8 cellular contexts compared by ENCODE assay signal in genomic region chr1:17236779-17237601, GRCh38. TPM values are rescaled to one million over a fixed set of nuclear protein-coding genes. Genes with fewer than 3 reads are reported as not detected.
DNase-seq lines count a peak whose midpoint lies in the region; ATAC-seq and TF ChIP-seq lines count a peak whose summit lies in the region.

No MANE protein-coding gene starts in this region.

- CTCF ChIA-PET in HEK293 (lab: Yijun Ruan, JAX) = interaction anchor here (0.5 to 11.3 kb wide), 44 partner anchors 9 to 621 kb away, joined by 3 to 281 read pairs (median 3); partner anchors contain the start of genes PADI2 and PADI3
- CTCF ChIA-PET in activated CD8-positive, alpha-beta T cell treated with anti-CD3 and anti-CD28 coated beads for 36 hours (lab: Charles Lee) = interaction anchor here (0.6 to 6.1 kb wide), 22 partner anchors 8 to 282 kb away, joined by 3 to 163 read pairs (median 3); partner anchors contain the start of gene PADI2

- no peaks in the 10 kb centered on the region for H3K36me3 ChIP-seq in HEK293 (ENCODE audit: control insufficient read depth in 2 of 2, insufficient read depth in 1 of 2, low read length in 2 of 2)

- peak; percentile 72 for TF ChIP-seq CTCF in C4-2B (conservative IDR thresholded peaks at IDR 0.05)
- peak; percentile 95 for TF ChIP-seq CTCF in HEK293 (tag by site-specific recombination; IDR thresholded peaks at IDR 0.05)
- peak; percentile 88 for TF ChIP-seq CTCF in activated CD8-positive, alpha-beta T cell treated with anti-CD3 and anti-CD28 coated beads for 36 hours (IDR thresholded peaks at IDR 0.05)

- H3K4me1 ChIP-seq in HEK293 (ENCODE audit: control insufficient read depth, insufficient read depth, low read length) = peaks cover 14% of the 10 kb centered on the region

- no peaks in the 10 kb centered on the region for H3K9me3 ChIP-seq in HEK293 (ENCODE audit: control insufficient read depth, insufficient read depth, low read depth, low read length)

- H3K4me1 Mint-ChIP-seq in activated CD8-positive, alpha-beta T cell treated with anti-CD3 and anti-CD28 coated beads for 36 hours (ENCODE audit: low read depth) = no peaks in the 10 kb centered on the region
- no peaks in the 10 kb centered on the region for H3K4me1 Mint-ChIP-seq in memory B cell

- POLR2A ChIA-PET in HEK293 (lab: Yijun Ruan, JAX) = interaction anchor here (1.2 to 1.7 kb wide), 2 partner anchors 109 to 112 kb away, joined by 4 to 5 read pairs; no protein-coding TSS in a partner anchor
- POLR2A ChIA-PET in activated CD8-positive, alpha-beta T cell treated with anti-CD3 and anti-CD28 coated beads for 36 hours (lab: Charles Lee) = interaction anchor here (1.6 kb wide), 1 partner anchor 111 kb away, joined by 6 read pairs; no protein-coding TSS in a partner anchor

- intact Hi-C loops in activated CD8-positive, alpha-beta T cell treated with anti-CD3 and anti-CD28 coated beads for 36 hours (cut with micrococcal nuclease) = loop anchor here (1.0 kb wide), 1 partner anchor 112 kb away; no protein-coding TSS in a partner anchor

- no peak overlapping the region for H3K4me3 Mint-ChIP-seq in activated CD8-positive, alpha-beta T cell treated with anti-CD3 and anti-CD28 coated beads for 36 hours
- H3K4me3 Mint-ChIP-seq in memory B cell = no peak overlapping the region

- DNase-seq in NCI-H82 (lab: John Stamatoyannopoulos, UW) = peak; percentile 93
- peak; percentile 94 for DNase-seq in activated CD8-positive, alpha-beta T cell treated with anti-CD3 and anti-CD28 coated beads for 36 hours
- DNase-seq in effector CD8-positive, alpha-beta T cell (lab: John Stamatoyannopoulos, UW) = peak; percentile 86
- peak; percentile 88 to 97 for DNase-seq in memory B cell (ENCODE audit: low spot score in 2 of 2)
- peak; percentile 37 to 66 for DNase-seq in stimulated activated CD8-positive, alpha-beta memory T cell treated with anti-CD3 and anti-CD28 coated beads, Interleukin-15, amount 100 ng/mL, for 4 hours (ENCODE audit: low read depth in 2 of 2)

- no peaks in the 10 kb centered on the region for H3K36me3 Mint-ChIP-seq in activated CD8-positive, alpha-beta T cell treated with anti-CD3 and anti-CD28 coated beads for 36 hours (ENCODE audit: low read depth)
- H3K36me3 Mint-ChIP-seq in memory B cell = no peaks in the 10 kb centered on the region

- H3K27ac ChIP-seq in C4-2B (no peak overlapping the region), HEK293 (ENCODE audit: extremely low read depth, low read depth, low read length) (no peak overlapping the region)

- no peak overlapping the region for H3K27ac Mint-ChIP-seq in activated CD8-positive, alpha-beta T cell treated with anti-CD3 and anti-CD28 coated beads for 36 hours
- H3K27ac Mint-ChIP-seq in memory B cell = no peak overlapping the region

- no peak overlapping the region for H3K4me3 ChIP-seq in HEK293 (ENCODE audit: low read depth, low read length)

- no peaks in the 10 kb centered on the region for H3K9me3 Mint-ChIP-seq in activated CD8-positive, alpha-beta T cell treated with anti-CD3 and anti-CD28 coated beads for 36 hours
- no peaks in the 10 kb centered on the region for H3K9me3 Mint-ChIP-seq in memory B cell

- H3K27me3 Mint-ChIP-seq in activated CD8-positive, alpha-beta T cell treated with anti-CD3 and anti-CD28 coated beads for 36 hours = no peaks in the 10 kb centered on the region
- peaks cover 4% of the 10 kb centered on the region for H3K27me3 Mint-ChIP-seq in memory B cell

- ATAC-seq in activated CD8-positive, alpha-beta T cell treated with anti-CD3 and anti-CD28 coated beads for 36 hours = peak; percentile 87
- peak; percentile 95 for ATAC-seq in memory B cell (ENCODE audit: low read depth)
- no peak for ATAC-seq in HG02759 (IDR thresholded peaks at IDR 0.05; ENCODE audit: unreplicated experiment)

TF ChIP-seq in HEK293, 187 proteins besides CTCF, POLR2A, EP300 and RAD21 (continues in another document):
- peak; percentile 50 for TF ChIP-seq HIC1 (tag by site-specific recombination; IDR thresholded peaks at IDR 0.05)
- TF ChIP-seq, protein P1, sequence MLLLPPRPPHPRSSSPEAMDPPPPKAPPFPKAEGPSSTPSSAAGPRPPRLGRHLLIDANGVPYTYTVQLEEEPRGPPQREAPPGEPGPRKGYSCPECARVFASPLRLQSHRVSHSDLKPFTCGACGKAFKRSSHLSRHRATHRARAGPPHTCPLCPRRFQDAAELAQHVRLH (tag by site-specific recombination; IDR thresholded peaks at IDR 0.05) = peak; percentile 97
- TF ChIP-seq ZNF248 (tag by site-specific recombination; IDR thresholded peaks at IDR 0.05) = no peak
- peak; percentile 95; the same call in 1 of the 2 replicates for TF ChIP-seq ZSCAN30 (tag by site-specific recombination; IDR thresholded peaks at IDR 0.05)
- peak; percentile 17; the same call in 1 of the 2 replicates for TF ChIP-seq PRDM1 (tag by site-specific recombination; IDR thresholded peaks at IDR 0.05)
- TF ChIP-seq ZFP37 (tag by site-specific recombination; IDR thresholded peaks at IDR 0.05) = peak; percentile 59; the same call in 1 of the 2 replicates
- TF ChIP-seq ZBTB48 (tag by site-specific recombination; IDR thresholded peaks at IDR 0.05) = 0 out of 2 replicates have a peak, but pooled peaks have one; percentile 37
- TF ChIP-seq ZBTB6 (tag by site-specific recombination; IDR thresholded peaks at IDR 0.05) = peak; percentile 42; the same call in 1 of the 2 replicates
- TF ChIP-seq, protein P2, sequence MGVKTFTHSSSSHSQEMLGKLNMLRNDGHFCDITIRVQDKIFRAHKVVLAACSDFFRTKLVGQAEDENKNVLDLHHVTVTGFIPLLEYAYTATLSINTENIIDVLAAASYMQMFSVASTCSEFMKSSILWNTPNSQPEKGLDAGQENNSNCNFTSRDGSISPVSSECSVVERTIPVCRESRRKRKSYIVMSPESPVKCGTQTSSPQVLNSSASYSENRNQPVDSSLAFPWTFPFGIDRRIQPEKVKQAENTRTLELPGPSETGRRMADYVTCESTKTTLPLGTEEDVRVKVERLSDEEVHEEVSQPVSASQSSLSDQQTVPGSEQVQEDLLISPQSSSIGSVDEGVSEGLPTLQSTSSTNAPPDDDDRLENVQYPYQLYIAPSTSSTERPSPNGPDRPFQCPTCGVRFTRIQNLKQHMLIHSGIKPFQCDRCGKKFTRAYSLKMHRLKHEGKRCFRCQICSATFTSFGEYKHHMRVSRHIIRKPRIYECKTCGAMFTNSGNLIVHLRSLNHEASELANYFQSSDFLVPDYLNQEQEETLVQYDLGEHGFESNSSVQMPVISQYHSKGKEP (tag by site-specific recombination; IDR thresholded peaks at IDR 0.05) = 0 out of 2 replicates have a peak, but pooled peaks have one; percentile 29
- peak; percentile 55; the same call in 1 of the 2 replicates for TF ChIP-seq ZFHX2 (tag by site-specific recombination; conservative IDR thresholded peaks at IDR 0.05)
- 0 out of 2 replicates have a peak, but pooled peaks have one; percentile 72 for TF ChIP-seq ZNF561 (tag by site-specific recombination; IDR thresholded peaks at IDR 0.05; ENCODE audit: borderline replicate concordance)
- peak; percentile 32; the same call in 1 of the 2 replicates for TF ChIP-seq GLIS1 (tag by site-specific recombination; IDR thresholded peaks at IDR 0.05)
- peak; percentile 22; the same call in 1 of the 2 replicates for TF ChIP-seq ZNF341 (tag by site-specific recombination; IDR thresholded peaks at IDR 0.05; ENCODE audit: low read depth)
- TF ChIP-seq, protein P3, sequence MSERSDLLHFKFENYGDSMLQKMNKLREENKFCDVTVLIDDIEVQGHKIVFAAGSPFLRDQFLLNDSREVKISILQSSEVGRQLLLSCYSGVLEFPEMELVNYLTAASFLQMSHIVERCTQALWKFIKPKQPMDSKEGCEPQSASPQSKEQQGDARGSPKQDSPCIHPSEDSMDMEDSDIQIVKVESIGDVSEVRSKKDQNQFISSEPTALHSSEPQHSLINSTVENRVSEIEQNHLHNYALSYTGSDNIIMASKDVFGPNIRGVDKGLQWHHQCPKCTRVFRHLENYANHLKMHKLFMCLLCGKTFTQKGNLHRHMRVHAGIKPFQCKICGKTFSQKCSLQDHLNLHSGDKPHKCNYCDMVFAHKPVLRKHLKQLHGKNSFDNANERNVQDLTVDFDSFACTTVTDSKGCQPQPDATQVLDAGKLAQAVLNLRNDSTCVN (tag by site-specific recombination; optimal IDR thresholded peaks at IDR 0.05) = no peak

RNA-seq across cellular contexts. Expression of gene PADI3, which starts 11.9 kb away (rescaled TPM):
- not detected for total RNA-seq in activated CD8-positive, alpha-beta T cell treated with anti-CD3 and anti-CD28 coated beads for 36 hours

RNA-seq across cellular contexts. Expression of gene PADI1, which starts 32.1 kb away (rescaled TPM):
- total RNA-seq in activated CD8-positive, alpha-beta T cell treated with anti-CD3 and anti-CD28 coated beads for 36 hours = not detected
